Comparison of ENCODE assay signal across 1 cellular context in genomic region chr10:113222207-113222606, GRCh38.
TF ChIP-seq lines count a peak whose summit lies in the region.

No MANE protein-coding gene starts in this region.

TF ChIP-seq in HCT116, 20 proteins besides CTCF, POLR2A, EP300 and RAD21 (continued from another document):
- TF ChIP-seq POLR2AphosphoS5 (IDR thresholded peaks at IDR 0.05; ENCODE audit: low read depth, low read length) (no peak), JUND (IDR thresholded peaks at IDR 0.05) (no peak), ZNF274 (IDR thresholded peaks at IDR 0.05; ENCODE audit: low read depth, low read length) (no peak), SIN3A (IDR thresholded peaks at IDR 0.05; ENCODE audit: low read depth) (no peak), ELF1 (IDR thresholded peaks at IDR 0.05; ENCODE audit: borderline replicate concordance, low read depth) (no peak), TCF7L2 (IDR thresholded peaks at IDR 0.05; ENCODE audit: borderline replicate concordance, extremely low read depth, insufficient read depth, insufficient read length) (no peak), EZH2phosphoT487 (IDR thresholded peaks at IDR 0.05; ENCODE audit: borderline replicate concordance) (no peak), EGR1 (IDR thresholded peaks at IDR 0.05; ENCODE audit: low read depth) (no peak), FOSL1 (IDR thresholded peaks at IDR 0.05; ENCODE audit: low read depth) (no peak), SRF (IDR thresholded peaks at IDR 0.05; ENCODE audit: low read depth) (no peak), EZH2 (IDR thresholded peaks at IDR 0.05) (no peak), CEBPB (IDR thresholded peaks at IDR 0.05; ENCODE audit: low read depth) (no peak), CBX3 (IDR thresholded peaks at IDR 0.05; ENCODE audit: low read depth) (no peak)
- TF ChIP-seq, protein P1, sequence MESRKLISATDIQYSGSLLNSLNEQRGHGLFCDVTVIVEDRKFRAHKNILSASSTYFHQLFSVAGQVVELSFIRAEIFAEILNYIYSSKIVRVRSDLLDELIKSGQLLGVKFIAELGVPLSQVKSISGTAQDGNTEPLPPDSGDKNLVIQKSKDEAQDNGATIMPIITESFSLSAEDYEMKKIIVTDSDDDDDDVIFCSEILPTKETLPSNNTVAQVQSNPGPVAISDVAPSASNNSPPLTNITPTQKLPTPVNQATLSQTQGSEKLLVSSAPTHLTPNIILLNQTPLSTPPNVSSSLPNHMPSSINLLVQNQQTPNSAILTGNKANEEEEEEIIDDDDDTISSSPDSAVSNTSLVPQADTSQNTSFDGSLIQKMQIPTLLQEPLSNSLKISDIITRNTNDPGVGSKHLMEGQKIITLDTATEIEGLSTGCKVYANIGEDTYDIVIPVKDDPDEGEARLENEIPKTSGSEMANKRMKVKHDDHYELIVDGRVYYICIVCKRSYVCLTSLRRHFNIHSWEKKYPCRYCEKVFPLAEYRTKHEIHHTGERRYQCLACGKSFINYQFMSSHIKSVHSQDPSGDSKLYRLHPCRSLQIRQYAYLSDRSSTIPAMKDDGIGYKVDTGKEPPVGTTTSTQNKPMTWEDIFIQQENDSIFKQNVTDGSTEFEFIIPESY (IDR thresholded peaks at IDR 0.05; ENCODE audit: extremely low read depth, insufficient replicate concordance, low read length), result no peak
